8 cellular contexts compared by ENCODE assay signal in the genomic region with DNA sequence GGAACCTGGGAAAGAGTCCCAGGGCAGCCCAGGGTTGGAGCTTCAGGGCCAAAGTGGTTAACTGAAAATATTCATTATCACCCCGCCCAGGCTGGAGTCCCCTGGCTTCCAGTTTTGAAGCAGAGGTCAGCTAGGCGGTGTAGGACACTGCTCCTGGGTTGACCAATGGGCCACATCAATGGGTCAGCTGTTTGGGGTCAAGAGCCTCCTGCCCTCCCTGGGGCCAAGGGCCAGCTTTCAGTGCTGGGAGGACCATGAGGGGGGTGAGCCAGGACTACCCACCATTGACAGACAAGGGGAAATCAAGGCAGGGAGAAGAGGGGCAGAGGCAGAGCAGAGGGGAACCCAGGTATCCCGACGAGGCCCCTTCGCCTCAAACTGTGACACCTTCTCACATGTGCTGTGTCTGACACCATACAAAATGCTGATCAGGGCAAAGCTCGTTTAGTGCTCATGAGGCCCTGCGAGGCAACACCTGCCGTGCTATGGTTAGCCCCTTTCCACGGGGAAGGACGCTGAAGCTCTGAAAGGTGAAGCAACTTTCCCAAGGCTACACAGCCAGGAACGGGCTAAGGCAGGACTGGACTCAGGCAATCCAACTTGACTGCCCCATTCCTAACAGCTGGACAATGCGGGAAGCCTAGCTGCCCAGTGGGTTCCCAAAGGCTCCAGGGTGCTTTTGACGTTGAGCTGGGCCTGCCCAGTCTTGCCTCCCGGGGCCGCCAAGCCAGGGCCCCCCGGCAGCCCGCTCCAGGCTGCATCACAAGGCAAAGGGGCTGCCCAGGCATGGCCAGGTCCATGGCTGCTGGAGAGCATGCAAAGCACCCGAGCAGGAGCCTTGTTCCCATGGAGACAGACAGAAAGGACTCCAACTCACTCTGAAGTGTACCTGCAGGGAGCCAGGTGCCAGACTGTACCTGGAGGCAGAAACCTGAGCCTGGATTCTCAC. TPM values are rescaled to one million over a fixed set of nuclear protein-coding genes. Genes with fewer than 3 reads are reported as not detected.
DNase-seq lines count a peak whose midpoint lies in the region; ATAC-seq and TF ChIP-seq lines count a peak whose summit lies in the region.

No MANE protein-coding gene starts in this region.

- H3K36me3 Mint-ChIP-seq in T-helper 2 cell treated with Interferon-gamma antibody and Interleukin-4, amounts not matched to agents 5 μg/mL and 100 μg/mL, for 36 hours (ENCODE audit: low read depth), result peaks cover 20% of the 10 kb centered on the region
- H3K36me3 Mint-ChIP-seq in stimulated activated naive B cell treated with anti-CD40 and anti-IgM and Interleukin-4, amounts not matched to agents 10 μg/mL and 1 μg/mL and 100 μg/mL, for 72 hours, result peaks cover 5 to 20% of the 10 kb centered on the region in 2 donors

- no peak for ATAC-seq in stimulated activated naive B cell treated with anti-CD40 and anti-IgM and Interleukin-4, amounts not matched to agents 10 μg/mL and 1 μg/mL and 100 μg/mL, for 72 hours (replicated peaks)
- ATAC-seq in PC-3, result no peak

- CTCF ChIA-PET in PC-3 (lab: Charles Lee), result no interaction called here

- H3K27me3 Mint-ChIP-seq in T-helper 2 cell treated with Interferon-gamma antibody and Interleukin-4, amounts not matched to agents 5 μg/mL and 100 μg/mL, for 36 hours (ENCODE audit: low read depth), result no peaks in the 10 kb centered on the region
- H3K27me3 Mint-ChIP-seq in stimulated activated naive B cell treated with anti-CD40 and anti-IgM and Interleukin-4, amounts not matched to agents 10 μg/mL and 1 μg/mL and 100 μg/mL, for 72 hours, result no peaks in the 10 kb centered on the region

- no peak overlapping the region for H3K27ac ChIP-seq in OCI-LY3 (ENCODE audit: low read length)
- no peak overlapping the region for H3K27ac ChIP-seq in PC-3 (ENCODE audit: low read length)
- H3K27ac ChIP-seq in testis, result no peak overlapping the region

- peak overlapping the region; percentile 15 for H3K27ac Mint-ChIP-seq in T-helper 2 cell treated with Interferon-gamma antibody and Interleukin-4, amounts not matched to agents 5 μg/mL and 100 μg/mL, for 36 hours
- peak overlapping the region; percentile 84 for H3K27ac Mint-ChIP-seq in stimulated activated naive B cell treated with anti-CD40 and anti-IgM and Interleukin-4, amounts not matched to agents 10 μg/mL and 1 μg/mL and 100 μg/mL, for 72 hours

- peaks cover 51% of the 10 kb centered on the region for H3K4me1 Mint-ChIP-seq in T-helper 2 cell treated with Interferon-gamma antibody and Interleukin-4, amounts not matched to agents 5 μg/mL and 100 μg/mL, for 36 hours (ENCODE audit: low read depth)
- peaks cover 57 to 85% of the 10 kb centered on the region in 2 donors for H3K4me1 Mint-ChIP-seq in stimulated activated naive B cell treated with anti-CD40 and anti-IgM and Interleukin-4, amounts not matched to agents 10 μg/mL and 1 μg/mL and 100 μg/mL, for 72 hours

- peak overlapping the region; percentile 87 for H3K9ac ChIP-seq in OCI-LY3 (ENCODE audit: low read length)
- no peak overlapping the region for H3K9ac ChIP-seq in PC-3 (ENCODE audit: low read length)

- peaks cover 42% of the 10 kb centered on the region for H3K4me1 ChIP-seq in OCI-LY3 (ENCODE audit: low read length)
- peaks cover 9% of the 10 kb centered on the region; the same call in 1 of the 2 replicates for H3K4me1 ChIP-seq in PC-3 (ENCODE audit: insufficient read depth, low read length)
- H3K4me1 ChIP-seq in testis, result peaks cover 50% of the 10 kb centered on the region

- H2AFZ ChIP-seq in OCI-LY3 (ENCODE audit: low read depth, low read length), result no peak overlapping the region
- no peak overlapping the region for H2AFZ ChIP-seq in PC-3 (ENCODE audit: low read length)

- H4K20me1 ChIP-seq in OCI-LY3 (ENCODE audit: insufficient read depth, low read length), result peaks cover 34% of the 10 kb centered on the region
- no peaks in the 10 kb centered on the region for H4K20me1 ChIP-seq in PC-3 (ENCODE audit: low read length)

- TF ChIP-seq CTCF in OCI-LY3 (IDR thresholded peaks at IDR 0.05; ENCODE audit: low read depth, low read length) (no peak), foreskin fibroblast (IDR thresholded peaks at IDR 0.05; ENCODE audit: low read depth, low read length) (no peak), PC-3 (conservative IDR thresholded peaks at IDR 0.05; ENCODE audit: low read depth, low read length) (no peak), testis (IDR thresholded peaks at IDR 0.05) (no peak)

- H3K4me3 Mint-ChIP-seq in T-helper 2 cell treated with Interferon-gamma antibody and Interleukin-4, amounts not matched to agents 5 μg/mL and 100 μg/mL, for 36 hours, result peak overlapping the region; percentile 95
- H3K4me3 Mint-ChIP-seq in stimulated activated naive B cell treated with anti-CD40 and anti-IgM and Interleukin-4, amounts not matched to agents 10 μg/mL and 1 μg/mL and 100 μg/mL, for 72 hours, result peak overlapping the region; percentile 88 to 91

- no peak for TF ChIP-seq POLR2A in testis (IDR thresholded peaks at IDR 0.05)

- H3K4me3 ChIP-seq in OCI-LY3 (ENCODE audit: low read length), result peak overlapping the region; percentile 81
- H3K4me3 ChIP-seq in foreskin fibroblast (ENCODE audit: low read depth in 1 of 2, low read length in 2 of 2), result peak overlapping the region; percentile 67 to 77
- no peak overlapping the region for H3K4me3 ChIP-seq in PC-3 (ENCODE audit: low read length)
- peak overlapping the region in 1 of 2 donors; percentile 77 for H3K4me3 ChIP-seq in testis

- no peaks in the 10 kb centered on the region for H3K9me3 Mint-ChIP-seq in T-helper 2 cell treated with Interferon-gamma antibody and Interleukin-4, amounts not matched to agents 5 μg/mL and 100 μg/mL, for 36 hours
- H3K9me3 Mint-ChIP-seq in stimulated activated naive B cell treated with anti-CD40 and anti-IgM and Interleukin-4, amounts not matched to agents 10 μg/mL and 1 μg/mL and 100 μg/mL, for 72 hours, result no peaks in the 10 kb centered on the region

- H3K79me2 ChIP-seq in OCI-LY3 (ENCODE audit: low read length), result peaks cover 58% of the 10 kb centered on the region
- H3K79me2 ChIP-seq in PC-3 (ENCODE audit: low read length), result no peaks in the 10 kb centered on the region

- no peak for DNase-seq in T-helper 2 cell treated with Interferon-gamma antibody and Interleukin-4, amounts not matched to agents 5 μg/mL and 100 μg/mL, for 36 hours (ENCODE audit: low spot score)
- DNase-seq in T-helper 2 cell (no peak), foreskin fibroblast (no peak), PC-3 (no peak), NCI-H524 (lab: John Stamatoyannopoulos, UW) (no peak), testis (no peak)
- DNase-seq in stimulated activated naive B cell treated with anti-CD40 and anti-IgM and Interleukin-4, amounts not matched to agents 10 μg/mL and 1 μg/mL and 100 μg/mL, for 72 hours, result no peak

- H3K9me2 ChIP-seq in PC-3 (replicated peaks; ENCODE audit: low read length), result no peaks in the 10 kb centered on the region

- H3K4me2 ChIP-seq in OCI-LY3 (ENCODE audit: low read length) (peak overlapping the region; percentile 88), PC-3 (ENCODE audit: low read length) (no peak overlapping the region)

- no peaks in the 10 kb centered on the region for H3K27me3 ChIP-seq in OCI-LY3 (ENCODE audit: low read depth, low read length)
- no peaks in the 10 kb centered on the region for H3K27me3 ChIP-seq in PC-3 (ENCODE audit: low read length)
- H3K27me3 ChIP-seq in testis, result no peaks in the 10 kb centered on the region

- H3F3A ChIP-seq in PC-3 (ENCODE audit: low read length, unreplicated experiment), result no peaks in the 10 kb centered on the region

- H3K36me3 ChIP-seq in OCI-LY3 (replicated peaks; ENCODE audit: low read depth, low read length), result peaks cover 16% of the 10 kb centered on the region
- no peaks in the 10 kb centered on the region for H3K36me3 ChIP-seq in PC-3 (ENCODE audit: low read depth, low read length)
- no peaks in the 10 kb centered on the region for H3K36me3 ChIP-seq in testis (ENCODE audit: low read depth, missing control alignments)

- no peaks in the 10 kb centered on the region for H3K9me3 ChIP-seq in OCI-LY3 (ENCODE audit: insufficient read depth, low read length)
- no peaks in the 10 kb centered on the region for H3K9me3 ChIP-seq in PC-3 (ENCODE audit: low read length)
- no peaks in the 10 kb centered on the region for H3K9me3 ChIP-seq in testis

- BruUV-seq in PC-3 (replicated peaks; lab: Mats Ljungman, UMichigan), result no TSS peak

- POLR2A ChIA-PET in PC-3 (lab: Charles Lee; ENCODE audit: unreplicated experiment), result no interaction called here

- intact Hi-C loops in PC-3 (cut with micrococcal nuclease) (no loop called here), testis (cut with DNase I; ENCODE audit: low total_unique reads) (no loop called here)

- 82 to 84% methylated on average over 6 to 18 of the region's 18 CpGs for WGBS in testis, 2 donors

RNA-seq across cellular contexts. Expression of gene SYNE3, which starts 2.0 kb away (rescaled TPM):
- total RNA-seq in PC-3 (2014; rRNA removed) (1.2 and 3.5 TPM in 2 replicates), testis (10 to 100 TPM; 37.6 to 38.9 TPM)
- polyA plus RNA-seq in testis (ENCODE audit: insufficient read depth, low read depth, low replicate concordance), result 8.3 TPM

RNA-seq across cellular contexts. Expression of gene GLRX5, which starts 20.4 kb away (rescaled TPM):
- total RNA-seq in PC-3 (2014; rRNA removed), result 60.0 and 64.3 TPM in 2 replicates
- 10 to 100 TPM; 83.9 to 95.0 TPM for total RNA-seq in testis
- polyA plus RNA-seq in testis (ENCODE audit: insufficient read depth, low read depth, low replicate concordance), result 101 TPM
